In genomic region chr5:35317586-35317985, GRCh38 we compare ENCODE assay signal across 28 cellular contexts.
"Had no signal": no experiment of that assay in that cellular context is flagged by ENCODE, and none has a peak within 500 bp of the region (broad histone marks: within the 10 kb centered on the region; RNA-seq: fewer than 3 reads in every experiment).

No MANE protein-coding gene starts in this region.

- DNase-seq: activated CD4-positive, alpha-beta memory T cell treated with anti-CD3 and anti-CD28 coated beads, Interleukin-2, amount 10 ng/mL, durations not matched to agents 7 days and 5 days; activated CD4-positive, alpha-beta T cell treated with anti-CD3 and anti-CD28 coated beads, Interleukin-2, amount 50 U/mL, for 1 hour; activated CD4-positive, CD25-positive, alpha-beta regulatory T cell; activated gamma-delta T cell treated with Interleukin-2 at 50 U/mL for 16 hours; activated naive CD4-positive, alpha-beta T cell treated with anti-CD3 and anti-CD28 coated beads, Interleukin-2, amount 50 U/mL, for 16 hours; activated naive CD8-positive, alpha-beta T cell treated with anti-CD3 and anti-CD28 coated beads, Interleukin-2, amount 10 ng/mL, durations not matched to agents 7 days and 5 days; activated T-cell treated with anti-CD3 and anti-CD28 coated beads for 4 hours; adrenal gland; anterior cingulate cortex; Kasumi-1; KBM-7; NCI-H1048; NCI-H146; NCI-H187 treated with DMSO at 0.1 percent for 48 hours; NCI-H2081 treated with DMSO at 0.1 percent for 48 hours; NCI-H2227 treated with DMSO at 0.1 percent for 48 hours; NCI-H446 treated with DMSO at 0.1 percent for 48 hours; NCI-H524 treated with DMSO at 0.1 percent for 48 hours; NK-92 treated with Interleukin-12 subunit alpha and Interleukin-12 subunit beta, amount 100 ng/mL, for 24 hours; OCI-M1; Right ventricle myocardium superior; SK-N-SH; T-helper 1 cell had no signal

- H3K9me3 ChIP-seq: adrenal gland, SK-N-SH had no signal

- H3K4me3 Mint-ChIP-seq: activated CD4-positive, alpha-beta memory T cell treated with anti-CD3 and anti-CD28 coated beads, Interleukin-2, amount 10 ng/mL, durations not matched to agents 7 days and 5 days; activated naive CD8-positive, alpha-beta T cell treated with anti-CD3 and anti-CD28 coated beads, Interleukin-2, amount 10 ng/mL, durations not matched to agents 7 days and 5 days; activated T-helper 17 cell treated with anti-CD3 and anti-CD28 coated beads, Interleukin-2, amount 50 U/mL, for 72 hours had no signal

- H3K27ac Mint-ChIP-seq: activated CD4-positive, alpha-beta memory T cell treated with anti-CD3 and anti-CD28 coated beads, Interleukin-2, amount 10 ng/mL, durations not matched to agents 7 days and 5 days; activated naive CD8-positive, alpha-beta T cell treated with anti-CD3 and anti-CD28 coated beads, Interleukin-2, amount 10 ng/mL, durations not matched to agents 7 days and 5 days; activated T-helper 17 cell treated with anti-CD3 and anti-CD28 coated beads, Interleukin-2, amount 50 U/mL, for 72 hours had no signal

- H3K4me3 ChIP-seq: adrenal gland, SJCRH30 had no signal

- H3K36me3 ChIP-seq: adrenal gland, SJCRH30 had no signal

- H3K4me1 Mint-ChIP-seq: activated T-helper 17 cell treated with anti-CD3 and anti-CD28 coated beads, Interleukin-2, amount 50 U/mL, for 72 hours had no signal

- H3K9ac ChIP-seq: SK-N-SH had no signal

- H3K9me3 Mint-ChIP-seq: activated CD4-positive, alpha-beta memory T cell treated with anti-CD3 and anti-CD28 coated beads, Interleukin-2, amount 10 ng/mL, durations not matched to agents 7 days and 5 days; activated T-helper 17 cell treated with anti-CD3 and anti-CD28 coated beads, Interleukin-2, amount 50 U/mL, for 72 hours had no signal

- H3K27ac ChIP-seq: adrenal gland, RWPE1, VCaP had no signal

- H3K27me3 Mint-ChIP-seq: activated CD4-positive, alpha-beta memory T cell treated with anti-CD3 and anti-CD28 coated beads, Interleukin-2, amount 10 ng/mL, durations not matched to agents 7 days and 5 days; activated naive CD8-positive, alpha-beta T cell treated with anti-CD3 and anti-CD28 coated beads, Interleukin-2, amount 10 ng/mL, durations not matched to agents 7 days and 5 days had no signal

- H3K36me3 Mint-ChIP-seq: activated naive CD8-positive, alpha-beta T cell treated with anti-CD3 and anti-CD28 coated beads, Interleukin-2, amount 10 ng/mL, durations not matched to agents 7 days and 5 days had no signal

- ATAC-seq: Panc1 had no signal

- H3K27me3 ChIP-seq: adrenal gland, SJCRH30 had no signal

- H3K4me2 ChIP-seq: SK-N-SH had no signal
